17 cellular contexts compared by ENCODE assay signal in genomic region chr2:29228276-29228675, GRCh38.
DNase-seq lines count a peak whose midpoint lies in the region; ATAC-seq and TF ChIP-seq lines count a peak whose summit lies in the region.
"Had no signal": no experiment of that assay in that cellular context is flagged by ENCODE, and none has a peak within 500 bp of the region (broad histone marks: within the 10 kb centered on the region; RNA-seq: fewer than 3 reads in every experiment).

No MANE protein-coding gene starts in this region.

- H3K9me3 Mint-ChIP-seq in stimulated activated memory B cell treated with anti-CD40 and anti-IgM and Interleukin-4, amounts not matched to agents 10 μg/mL and 1 μg/mL and 100 μg/mL, for 72 hours: no peaks in the 10 kb centered on the region

- no peaks in the 10 kb centered on the region for H3K4me1 Mint-ChIP-seq in stimulated activated memory B cell treated with anti-CD40 and anti-IgM and Interleukin-4, amounts not matched to agents 10 μg/mL and 1 μg/mL and 100 μg/mL, for 72 hours

- H3K4me3 Mint-ChIP-seq in stimulated activated memory B cell treated with anti-CD40 and anti-IgM and Interleukin-4, amounts not matched to agents 10 μg/mL and 1 μg/mL and 100 μg/mL, for 72 hours: no peak overlapping the region

- no peak for ATAC-seq in HG03139 (IDR thresholded peaks at IDR 0.05; ENCODE audit: unreplicated experiment)
- ATAC-seq in stimulated activated memory B cell treated with anti-CD40 and anti-IgM and Interleukin-4, amounts not matched to agents 10 μg/mL and 1 μg/mL and 100 μg/mL, for 72 hours: no peak
- ATAC-seq: left lobe of liver had no signal

- TF ChIP-seq CTCF in fibroblast of the aortic adventitia (IDR thresholded peaks at IDR 0.05; ENCODE audit: insufficient read depth, low read length): no peak
- TF ChIP-seq CTCF in retinal pigment epithelial cell (conservative IDR thresholded peaks at IDR 0.05; ENCODE audit: low read depth, low read length): no peak

- no peak overlapping the region for H3K27ac Mint-ChIP-seq in stimulated activated memory B cell treated with anti-CD40 and anti-IgM and Interleukin-4, amounts not matched to agents 10 μg/mL and 1 μg/mL and 100 μg/mL, for 72 hours

- peaks cover 47% of the 10 kb centered on the region for H3K27me3 Mint-ChIP-seq in stimulated activated memory B cell treated with anti-CD40 and anti-IgM and Interleukin-4, amounts not matched to agents 10 μg/mL and 1 μg/mL and 100 μg/mL, for 72 hours

- DNase-seq in EL (peak; percentile 72), RPMI7951 (ENCODE audit: low read depth) (peak; percentile 67), fibroblast of the aortic adventitia (ENCODE audit: low read depth) (peak; percentile 57), retinal pigment epithelial cell (ENCODE audit: low read depth) (peak; percentile 48), mucosa of gallbladder (ENCODE audit: low spot score) (no peak)
- DNase-seq in activated T-cell treated with anti-CD3 and anti-CD28 coated beads, Interleukin-2, amount 50 U/mL, for 1 hour: no peak
- DNase-seq: activated CD4-positive, CD25-positive, alpha-beta regulatory T cell treated with anti-CD3 and anti-CD28 coated beads, Interleukin-2, amount 50 U/mL, for 72 hours; activated naive CD4-positive, alpha-beta T cell treated with Interleukin-2 at 50 U/mL for 16 hours; brain microvascular endothelial cell; dermis blood vessel endothelial cell; DMS153; MV-4-11; NCI-H774; stomach had no signal

- H3K4me3 ChIP-seq in fibroblast of the aortic adventitia (ENCODE audit: low read depth, low read length) (no peak overlapping the region), retinal pigment epithelial cell (ENCODE audit: low read length) (no peak overlapping the region)
- H3K4me3 ChIP-seq: stomach had no signal

- H3K36me3 Mint-ChIP-seq in stimulated activated memory B cell treated with anti-CD40 and anti-IgM and Interleukin-4, amounts not matched to agents 10 μg/mL and 1 μg/mL and 100 μg/mL, for 72 hours: no peaks in the 10 kb centered on the region

Comparison
In these comparisons a context has a peak if more than half of its experiments do, and no peak if none do; other contexts are left out.
1. DNase-seq: peak in EL (single experiment), RPMI7951 (single experiment), fibroblast of the aortic adventitia (single experiment) and retinal pigment epithelial cell (single experiment); none in activated T-cell treated with anti-CD3 and anti-CD28 coated beads, Interleukin-2, amount 50 U/mL, for 1 hour (single experiment) and mucosa of gallbladder (single experiment).